In the genomic region with DNA sequence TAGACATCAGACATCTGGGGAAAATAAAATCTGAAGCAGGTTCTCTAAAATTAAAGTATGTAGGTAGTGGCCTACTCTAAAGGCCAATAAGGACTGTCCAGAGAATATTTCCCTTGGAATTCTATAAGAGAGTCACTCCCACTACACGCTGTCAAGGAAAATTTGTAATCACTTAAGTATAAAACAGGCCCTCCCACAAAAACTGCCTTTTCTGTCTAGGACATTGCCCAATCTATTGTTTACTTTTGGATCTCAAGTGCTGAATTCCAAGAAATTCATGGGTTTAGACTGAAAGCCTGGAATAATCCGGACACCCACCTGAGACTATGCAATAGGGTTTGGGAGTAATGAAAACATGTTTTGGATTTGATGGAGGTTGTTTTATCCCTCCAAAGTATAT, we compare ENCODE assay signal across 22 cellular contexts. TPM values are rescaled to one million over a fixed set of nuclear protein-coding genes. Genes with fewer than 3 reads are reported as not detected.
DNase-seq lines count a peak whose midpoint lies in the region; ATAC-seq and TF ChIP-seq lines count a peak whose summit lies in the region.
"Had no signal": no experiment of that assay in that cellular context is flagged by ENCODE, and none has a peak within 500 bp of the region (broad histone marks: within the 10 kb centered on the region; RNA-seq: fewer than 3 reads in every experiment).

No MANE protein-coding gene starts in this region.

- H3K9me3 Mint-ChIP-seq in nephron: no peaks in the 10 kb centered on the region
- H3K9me3 Mint-ChIP-seq: activated T-helper 17 cell treated with anti-CD3 and anti-CD28 coated beads, Interleukin-2, amount 50 U/mL, for 72 hours; IgD-negative memory B cell had no signal

- H3K27ac ChIP-seq in BLaER1: 0 out of 2 replicates have a peak overlapping the region, but pooled peaks have one; percentile 6
- H3K27ac ChIP-seq in epithelial cell of prostate: peak overlapping the region; percentile 84
- H3K27ac ChIP-seq in Peyer's patch: no peak overlapping the region
- no peak overlapping the region for H3K27ac ChIP-seq in OCI-LY7 (ENCODE audit: low read depth, low read length, poor library complexity, severe bottlenecking)
- H3K27ac ChIP-seq: HL-60, tibial artery had no signal

- H3K4me1 ChIP-seq in BLaER1 (peaks cover 31% of the 10 kb centered on the region), Peyer's patch (peaks cover 0 to 10% (median 0%) of the 10 kb centered on the region in 4 donors), OCI-LY7 (ENCODE audit: insufficient read depth, low read length, poor library complexity, severe bottlenecking) (peaks cover 15% of the 10 kb centered on the region)

- H4K20me1 ChIP-seq in BLaER1 (no peaks in the 10 kb centered on the region), OCI-LY7 (ENCODE audit: insufficient read depth, low read length) (peaks cover 7% of the 10 kb centered on the region; the same call in 1 of the 2 replicates)

- no peaks in the 10 kb centered on the region for H3K9me2 ChIP-seq in OCI-LY7 (ENCODE audit: insufficient read depth, low read length)

- no peak for TF ChIP-seq RAD21 in Ishikawa (IDR thresholded peaks at IDR 0.05; ENCODE audit: low read depth)

- no TSS peak for BruUV-seq in OCI-LY7 (replicated peaks; lab: Mats Ljungman, UMichigan)

- DNase-seq in epithelial cell of prostate (ENCODE audit: low read depth, low spot score): no peak
- no peak for DNase-seq in Peyer's patch
- no peak for DNase-seq in OCI-M1 (lab: John Stamatoyannopoulos, UW)
- DNase-seq in OCI-LY7 (ENCODE audit: low spot score): no peak
- DNase-seq: activated CD4-positive, CD25-positive, alpha-beta regulatory T cell treated with anti-CD3 and anti-CD28 coated beads, Interleukin-2, amount 50 U/mL, for 72 hours; activated CD8-positive, alpha-beta memory T cell treated with anti-CD3 and anti-CD28 coated beads, Interleukin-2, amount 10 ng/mL, durations not matched to agents 7 days and 5 days; caudate nucleus; H7; MV-4-11; NCI-H2029 treated with DMSO at 0.1 percent for 48 hours; NCI-H524 treated with DMSO at 0.1 percent for 48 hours; retina; stimulated activated naive CD4-positive, alpha-beta T cell; tibial artery had no signal

- CTCF ChIA-PET in OCI-LY7 (lab: Charles Lee; ENCODE audit: unreplicated experiment): no interaction called here

- TF ChIP-seq CTCF in nephron (IDR thresholded peaks at IDR 0.05; ENCODE audit: unreplicated experiment in 3 of 3) (no peak), Peyer's patch (IDR thresholded peaks at IDR 0.05) (no peak), OCI-LY7 (conservative IDR thresholded peaks at IDR 0.05; ENCODE audit: low read length) (no peak)

- no peak for TF ChIP-seq POLR2A in Peyer's patch (IDR thresholded peaks at IDR 0.05)

- no peak overlapping the region for H2AFZ ChIP-seq in OCI-LY7 (ENCODE audit: low read length)
- H2AFZ ChIP-seq: hepatocyte had no signal

- H3K4me3 ChIP-seq in BLaER1 (no peak overlapping the region), Peyer's patch (no peak overlapping the region), OCI-LY7 (ENCODE audit: low read depth, low read length, poor library complexity, severe bottlenecking) (no peak overlapping the region)
- H3K4me3 ChIP-seq: hepatocyte, tibial artery had no signal

- no peaks in the 10 kb centered on the region for H3K27me3 Mint-ChIP-seq in nephron (ENCODE audit: low read depth)
- H3K27me3 Mint-ChIP-seq: activated T-helper 17 cell treated with anti-CD3 and anti-CD28 coated beads, Interleukin-2, amount 50 U/mL, for 72 hours; IgD-negative memory B cell had no signal

- H3K4me2 ChIP-seq in BLaER1: peak overlapping the region; percentile 91
- no peak overlapping the region for H3K4me2 ChIP-seq in OCI-LY7 (ENCODE audit: low read length)
- H3K4me2 ChIP-seq: hepatocyte had no signal

- H3K27ac Mint-ChIP-seq in nephron: peak overlapping the region; percentile 96 to 99 (median 99)
- H3K27ac Mint-ChIP-seq: activated CD8-positive, alpha-beta memory T cell treated with anti-CD3 and anti-CD28 coated beads, Interleukin-2, amount 10 ng/mL, durations not matched to agents 7 days and 5 days had no signal

- peaks cover 14% of the 10 kb centered on the region; the same call in 1 of the 2 replicates for H3K79me2 ChIP-seq in OCI-LY7 (ENCODE audit: insufficient read depth, low read depth, low read length)

- peaks cover 49% of the 10 kb centered on the region for H3K4me1 Mint-ChIP-seq in nephron

- intact Hi-C loops in OCI-LY7 (cut with micrococcal nuclease; ENCODE audit: unreplicated experiment): no loop called here

- no peaks in the 10 kb centered on the region for H3K36me3 ChIP-seq in BLaER1
- no peaks in the 10 kb centered on the region for H3K36me3 ChIP-seq in Peyer's patch
- no peaks in the 10 kb centered on the region for H3K36me3 ChIP-seq in OCI-LY7 (ENCODE audit: insufficient read depth, low read length)
- H3K36me3 ChIP-seq: tibial artery had no signal

- H3K9ac ChIP-seq in BLaER1: no peak overlapping the region

- peak overlapping the region; percentile 99 to 100 (median 100) for H3K4me3 Mint-ChIP-seq in nephron

- no peaks in the 10 kb centered on the region for H3K9me3 ChIP-seq in BLaER1
- no peaks in the 10 kb centered on the region for H3K9me3 ChIP-seq in Peyer's patch
- H3K9me3 ChIP-seq in OCI-LY7 (ENCODE audit: low read length): no peaks in the 10 kb centered on the region
- H3K9me3 ChIP-seq: tibial artery had no signal

- H3K27me3 ChIP-seq in BLaER1 (no peaks in the 10 kb centered on the region), Peyer's patch (no peaks in the 10 kb centered on the region)
- H3K27me3 ChIP-seq: hepatocyte, tibial artery had no signal

- no peaks in the 10 kb centered on the region for H3K36me3 Mint-ChIP-seq in nephron (ENCODE audit: low read depth)
- H3K36me3 Mint-ChIP-seq: activated CD8-positive, alpha-beta memory T cell treated with anti-CD3 and anti-CD28 coated beads, Interleukin-2, amount 10 ng/mL, durations not matched to agents 7 days and 5 days; IgD-negative memory B cell had no signal

- no peak for ATAC-seq in HG02970 (IDR thresholded peaks at IDR 0.05; ENCODE audit: low FRiP score, unreplicated experiment)
- ATAC-seq: activated CD8-positive, alpha-beta memory T cell treated with anti-CD3 and anti-CD28 coated beads, Interleukin-2, amount 10 ng/mL, durations not matched to agents 7 days and 5 days; activated T-helper 17 cell treated with anti-CD3 and anti-CD28 coated beads, Interleukin-2, amount 50 U/mL, for 72 hours had no signal

- POLR2A ChIA-PET in OCI-LY7 (lab: Charles Lee): interaction anchor here (0.7 to 1.0 kb wide), 3 partner anchors 21 to 761 kb away, joined by 3 read pairs; no protein-coding TSS in a partner anchor

- no peak for TF ChIP-seq EP300 in Ishikawa (IDR thresholded peaks at IDR 0.05; ENCODE audit: borderline replicate concordance)

TF ChIP-seq in Ishikawa, 13 proteins besides CTCF, POLR2A, EP300 and RAD21:
- TF ChIP-seq TEAD4 (IDR thresholded peaks at IDR 0.05): no peak
- no peak for TF ChIP-seq ZBTB7A (IDR thresholded peaks at IDR 0.05; ENCODE audit: low read depth)
- TF ChIP-seq, protein P1, sequence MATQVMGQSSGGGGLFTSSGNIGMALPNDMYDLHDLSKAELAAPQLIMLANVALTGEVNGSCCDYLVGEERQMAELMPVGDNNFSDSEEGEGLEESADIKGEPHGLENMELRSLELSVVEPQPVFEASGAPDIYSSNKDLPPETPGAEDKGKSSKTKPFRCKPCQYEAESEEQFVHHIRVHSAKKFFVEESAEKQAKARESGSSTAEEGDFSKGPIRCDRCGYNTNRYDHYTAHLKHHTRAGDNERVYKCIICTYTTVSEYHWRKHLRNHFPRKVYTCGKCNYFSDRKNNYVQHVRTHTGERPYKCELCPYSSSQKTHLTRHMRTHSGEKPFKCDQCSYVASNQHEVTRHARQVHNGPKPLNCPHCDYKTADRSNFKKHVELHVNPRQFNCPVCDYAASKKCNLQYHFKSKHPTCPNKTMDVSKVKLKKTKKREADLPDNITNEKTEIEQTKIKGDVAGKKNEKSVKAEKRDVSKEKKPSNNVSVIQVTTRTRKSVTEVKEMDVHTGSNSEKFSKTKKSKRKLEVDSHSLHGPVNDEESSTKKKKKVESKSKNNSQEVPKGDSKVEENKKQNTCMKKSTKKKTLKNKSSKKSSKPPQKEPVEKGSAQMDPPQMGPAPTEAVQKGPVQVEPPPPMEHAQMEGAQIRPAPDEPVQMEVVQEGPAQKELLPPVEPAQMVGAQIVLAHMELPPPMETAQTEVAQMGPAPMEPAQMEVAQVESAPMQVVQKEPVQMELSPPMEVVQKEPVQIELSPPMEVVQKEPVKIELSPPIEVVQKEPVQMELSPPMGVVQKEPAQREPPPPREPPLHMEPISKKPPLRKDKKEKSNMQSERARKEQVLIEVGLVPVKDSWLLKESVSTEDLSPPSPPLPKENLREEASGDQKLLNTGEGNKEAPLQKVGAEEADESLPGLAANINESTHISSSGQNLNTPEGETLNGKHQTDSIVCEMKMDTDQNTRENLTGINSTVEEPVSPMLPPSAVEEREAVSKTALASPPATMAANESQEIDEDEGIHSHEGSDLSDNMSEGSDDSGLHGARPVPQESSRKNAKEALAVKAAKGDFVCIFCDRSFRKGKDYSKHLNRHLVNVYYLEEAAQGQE (IDR thresholded peaks at IDR 0.05; ENCODE audit: low read depth): no peak
- TF ChIP-seq CREB1 (IDR thresholded peaks at IDR 0.05; ENCODE audit: low read depth): no peak
- peak; percentile 59; the same call in 1 of the 2 replicates for TF ChIP-seq CEBPB (IDR thresholded peaks at IDR 0.05)
- no peak for TF ChIP-seq TCF12 (IDR thresholded peaks at IDR 0.05; ENCODE audit: low read depth)
- TF ChIP-seq, protein P2, sequence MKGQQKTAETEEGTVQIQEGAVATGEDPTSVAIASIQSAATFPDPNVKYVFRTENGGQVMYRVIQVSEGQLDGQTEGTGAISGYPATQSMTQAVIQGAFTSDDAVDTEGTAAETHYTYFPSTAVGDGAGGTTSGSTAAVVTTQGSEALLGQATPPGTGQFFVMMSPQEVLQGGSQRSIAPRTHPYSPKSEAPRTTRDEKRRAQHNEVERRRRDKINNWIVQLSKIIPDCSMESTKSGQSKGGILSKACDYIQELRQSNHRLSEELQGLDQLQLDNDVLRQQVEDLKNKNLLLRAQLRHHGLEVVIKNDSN (IDR thresholded peaks at IDR 0.05): no peak

RNA-seq across cellular contexts. Expression of gene SRBD1, which starts 1.7 kb away (rescaled TPM):
- total RNA-seq in Peyer's patch (10 to 100 TPM; 14.9 to 32.2 (median 22.5) TPM), OCI-LY7 (2022) (16.0 and 17.6 TPM in 2 replicates)
- 13.9 and 15.5 TPM in 2 replicates for total RNA-seq in OCI-LY7 (2014; rRNA removed; shearing (Covaris generic))

RNA-seq across cellular contexts. Expression of gene PRKCE, which starts 38.7 kb away (rescaled TPM):
- 10 to 100 TPM; 20.0 to 29.7 (median 25.2) TPM for total RNA-seq in Peyer's patch
- total RNA-seq in OCI-LY7 (2014; rRNA removed; shearing (Covaris generic)): 13.6 and 17.0 TPM in 2 replicates
- total RNA-seq in OCI-LY7 (2022): 42.1 and 50.2 TPM in 2 replicates

Comparison
In these comparisons a context has a peak if more than half of its experiments do, and no peak if none do; other contexts are left out.
1. H3K27ac ChIP-seq: peak in BLaER1 (single experiment) and epithelial cell of prostate (single experiment); none in Peyer's patch (0 of 4) and OCI-LY7 (single experiment).